9 cellular contexts compared by ENCODE assay signal in the genomic region with DNA sequence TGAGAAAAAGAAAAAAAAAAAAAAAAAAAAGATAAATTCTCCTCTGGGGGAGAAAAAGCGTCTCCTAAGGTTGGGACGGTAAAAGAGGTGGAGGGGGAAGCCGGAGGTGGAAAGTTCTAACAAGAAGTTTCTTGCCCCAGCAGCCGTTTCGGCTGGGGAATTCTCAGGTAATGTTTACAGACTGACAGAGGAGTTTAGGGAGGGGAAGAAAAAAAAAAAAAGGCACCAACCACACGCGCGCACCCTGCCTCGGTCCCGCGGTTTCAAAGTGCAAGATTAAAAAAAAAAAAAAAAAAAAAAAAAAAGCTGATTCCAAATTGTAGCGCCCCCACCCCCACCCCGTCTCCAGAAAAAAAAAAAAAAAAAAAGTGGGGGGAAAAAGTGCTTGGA. TPM values are rescaled to one million over a fixed set of nuclear protein-coding genes. Genes with fewer than 3 reads are reported as not detected.
A peak's percentile ranks its signal among the peaks of the same experiment; 100 is the strongest.
DNase-seq lines count a peak whose midpoint lies in the region; ATAC-seq and TF ChIP-seq lines count a peak whose summit lies in the region.
"Had no signal": no experiment of that assay in that cellular context is flagged by ENCODE, and none has a peak within 500 bp of the region (broad histone marks: within the 10 kb centered on the region; RNA-seq: fewer than 3 reads in every experiment).

No MANE protein-coding gene starts in this region.

- intact Hi-C loops in PC-3 (cut with micrococcal nuclease): loop anchor here (5.0 kb wide), 2 partner anchors 155 to 285 kb away; no protein-coding TSS in a partner anchor
- intact Hi-C loops in MCF 10A (cut with micrococcal nuclease): loop anchor here (5.0 kb wide), 2 partner anchors 65 to 140 kb away; no protein-coding TSS in a partner anchor
- intact Hi-C loops in upper lobe of right lung (cut with DNase I): no loop called here

- peaks cover 5% of the 10 kb centered on the region for H3K27me3 ChIP-seq in CD4-positive, CD25-positive, alpha-beta regulatory T cell (ENCODE audit: control insufficient read depth, insufficient read depth, low read length)
- H3K27me3 ChIP-seq in PC-3 (ENCODE audit: low read length) (no peaks in the 10 kb centered on the region), upper lobe of right lung (no peaks in the 10 kb centered on the region), BE2C (no peaks in the 10 kb centered on the region)

- no peak for ATAC-seq in CD4-positive, CD25-positive, alpha-beta regulatory T cell (ENCODE audit: low read depth in 2 of 2)
- ATAC-seq in PC-3 (no peak), upper lobe of right lung (no peak)

- H4K20me1 ChIP-seq in PC-3 (ENCODE audit: low read length): peaks cover 27% of the 10 kb centered on the region

- H3K4me3 Mint-ChIP-seq in CD4-positive, CD25-positive, alpha-beta regulatory T cell: peak overlapping the region; percentile 92 to 99 (median 98)
- H3K4me3 Mint-ChIP-seq in MCF 10A (ENCODE audit: unreplicated experiment): peak overlapping the region; percentile 95
- H3K4me3 Mint-ChIP-seq in mesothelial cell of epicardium: peak overlapping the region; percentile 99

- peak overlapping the region; percentile 95 for H3K9ac ChIP-seq in PC-3 (ENCODE audit: low read length)

- H3K4me1 Mint-ChIP-seq in CD4-positive, CD25-positive, alpha-beta regulatory T cell: peaks cover 7 to 72% (median 25%) of the 10 kb centered on the region in 4 donors
- H3K4me1 Mint-ChIP-seq in MCF 10A (ENCODE audit: insufficient read depth, unreplicated experiment): peaks cover 29% of the 10 kb centered on the region
- H3K4me1 Mint-ChIP-seq in mesothelial cell of epicardium: peaks cover 64% of the 10 kb centered on the region

- CTCF ChIA-PET in PC-3 (lab: Charles Lee): interaction anchor here (0.5 to 0.6 kb wide), 4 partner anchors 23 to 1638 kb away, joined by 3 to 11 read pairs (median 4); no protein-coding TSS in a partner anchor
- CTCF ChIA-PET in MCF 10A (lab: Yijun Ruan, JAX): interaction anchor here (1.0 to 1.8 kb wide), 3 partner anchors 16 to 182 kb away, joined by 3 to 6 read pairs (median 4); no protein-coding TSS in a partner anchor

- H3K4me1 ChIP-seq in CD4-positive, CD25-positive, alpha-beta regulatory T cell (ENCODE audit: control insufficient read depth, insufficient read depth, low read length, poor library complexity, severe bottlenecking): peaks cover 55% of the 10 kb centered on the region
- peaks cover 32% of the 10 kb centered on the region for H3K4me1 ChIP-seq in PC-3 (ENCODE audit: insufficient read depth, low read length)
- H3K4me1 ChIP-seq in upper lobe of right lung: peaks cover 37% of the 10 kb centered on the region
- H3K4me1 ChIP-seq in BE2C: no peaks in the 10 kb centered on the region

- H3K4me2 ChIP-seq in PC-3 (ENCODE audit: low read length): peak overlapping the region; percentile 91

- H3K27ac Mint-ChIP-seq in CD4-positive, CD25-positive, alpha-beta regulatory T cell: peak overlapping the region; percentile 89 to 98 (median 96)
- H3K27ac Mint-ChIP-seq in MCF 10A (ENCODE audit: low read depth, unreplicated experiment) (no peak overlapping the region), mesothelial cell of epicardium (peak overlapping the region; percentile 100)

- no peaks in the 10 kb centered on the region for H3F3A ChIP-seq in PC-3 (ENCODE audit: low read length, unreplicated experiment)

- DNase-seq in CD4-positive, CD25-positive, alpha-beta regulatory T cell: peak; percentile 31 to 50 (median 40)
- peak; percentile 48 for DNase-seq in PC-3
- peak; percentile 64 for DNase-seq in MCF 10A (ENCODE audit: unreplicated experiment)
- DNase-seq in mesothelial cell of epicardium (ENCODE audit: low spot score in 2 of 2, unreplicated experiment in 2 of 2): no peak
- no peak for DNase-seq in upper lobe of right lung
- no peak for DNase-seq in BE2C
- DNase-seq in GM10266 (ENCODE audit: extremely low spot score): no peak
- DNase-seq in putamen (ENCODE audit: low spot score): no peak

- TF ChIP-seq CTCF in PC-3 (conservative IDR thresholded peaks at IDR 0.05; ENCODE audit: low read depth, low read length): no peak
- no peak for TF ChIP-seq CTCF in MCF 10A (IDR thresholded peaks at IDR 0.05; ENCODE audit: unreplicated experiment)
- no peak for TF ChIP-seq CTCF in mesothelial cell of epicardium (IDR thresholded peaks at IDR 0.05; ENCODE audit: unreplicated experiment)
- no peak for TF ChIP-seq CTCF in upper lobe of right lung (IDR thresholded peaks at IDR 0.05)
- no peak for TF ChIP-seq CTCF in BE2C (IDR thresholded peaks at IDR 0.05; ENCODE audit: low read depth, low read length)
- no peak for TF ChIP-seq CTCF in GM10266 (IDR thresholded peaks at IDR 0.05; ENCODE audit: control insufficient read depth, insufficient read depth, low read depth, missing control alignments)

- no peaks in the 10 kb centered on the region for H3K36me3 ChIP-seq in CD4-positive, CD25-positive, alpha-beta regulatory T cell (ENCODE audit: control insufficient read depth, insufficient read depth, low read length)
- peaks cover 9% of the 10 kb centered on the region; the same call in 1 of the 2 replicates for H3K36me3 ChIP-seq in PC-3 (ENCODE audit: low read depth, low read length)
- no peaks in the 10 kb centered on the region for H3K36me3 ChIP-seq in upper lobe of right lung
- H3K36me3 ChIP-seq in BE2C: no peaks in the 10 kb centered on the region

- H3K9me3 ChIP-seq in CD4-positive, CD25-positive, alpha-beta regulatory T cell (ENCODE audit: control insufficient read depth in 2 of 2, low read length in 2 of 2): no peaks in the 10 kb centered on the region
- H3K9me3 ChIP-seq in PC-3 (ENCODE audit: low read length): no peaks in the 10 kb centered on the region
- no peaks in the 10 kb centered on the region for H3K9me3 ChIP-seq in upper lobe of right lung
- no peaks in the 10 kb centered on the region for H3K9me3 ChIP-seq in BE2C

- peak overlapping the region; percentile 80 for H3K4me3 ChIP-seq in CD4-positive, CD25-positive, alpha-beta regulatory T cell (ENCODE audit: low read depth, low read length)
- peak overlapping the region; percentile 83 for H3K4me3 ChIP-seq in PC-3 (ENCODE audit: low read length)
- peak overlapping the region; percentile 85 for H3K4me3 ChIP-seq in upper lobe of right lung
- no peak overlapping the region for H3K4me3 ChIP-seq in BE2C (ENCODE audit: low read depth, low read length)

- H3K36me3 Mint-ChIP-seq in CD4-positive, CD25-positive, alpha-beta regulatory T cell: peaks cover 5% of the 10 kb centered on the region
- H3K36me3 Mint-ChIP-seq in MCF 10A (ENCODE audit: insufficient read depth, unreplicated experiment) (peaks cover 7% of the 10 kb centered on the region), mesothelial cell of epicardium (peaks cover 39% of the 10 kb centered on the region)

- H3K9me3 Mint-ChIP-seq in CD4-positive, CD25-positive, alpha-beta regulatory T cell: peaks cover 0 to 2% (median 0%) of the 10 kb centered on the region in 7 donors
- H3K9me3 Mint-ChIP-seq in MCF 10A (ENCODE audit: unreplicated experiment) (no peaks in the 10 kb centered on the region), mesothelial cell of epicardium (no peaks in the 10 kb centered on the region)

- H2AFZ ChIP-seq in PC-3 (ENCODE audit: low read length): peak overlapping the region; percentile 86

- BruUV-seq in PC-3 (replicated peaks; lab: Mats Ljungman, UMichigan) (no TSS peak), MCF 10A (replicated peaks; lab: Mats Ljungman, UMichigan) (no TSS peak)

- no peaks in the 10 kb centered on the region for H3K9me2 ChIP-seq in PC-3 (replicated peaks; ENCODE audit: low read length)

- H3K27ac ChIP-seq in CD4-positive, CD25-positive, alpha-beta regulatory T cell (ENCODE audit: insufficient read depth, low read length, poor library complexity, severe bottlenecking): peak overlapping the region; percentile 75
- H3K27ac ChIP-seq in PC-3 (ENCODE audit: low read length) (peak overlapping the region; percentile 91), upper lobe of right lung (peak overlapping the region; percentile 93)

- H3K27me3 Mint-ChIP-seq in CD4-positive, CD25-positive, alpha-beta regulatory T cell: peaks cover 64% of the 10 kb centered on the region
- no peaks in the 10 kb centered on the region for H3K27me3 Mint-ChIP-seq in MCF 10A (ENCODE audit: insufficient read depth, unreplicated experiment)
- no peaks in the 10 kb centered on the region for H3K27me3 Mint-ChIP-seq in mesothelial cell of epicardium (ENCODE audit: low read depth)

- peaks cover 74% of the 10 kb centered on the region for H3K79me2 ChIP-seq in PC-3 (ENCODE audit: low read length)

- POLR2A ChIA-PET in PC-3 (lab: Charles Lee; ENCODE audit: unreplicated experiment) (interaction anchor here (0.5 to 1.1 kb wide), 10 partner anchors 21 to 826 kb away, joined by 3 to 35 read pairs (median 8); partner anchors contain the start of gene MIIP), MCF 10A (lab: Yijun Ruan, JAX) (interaction anchor here (0.6 to 5.3 kb wide), 9 partner anchors 13 to 484 kb away, joined by 3 to 53 read pairs (median 4); no protein-coding TSS in a partner anchor)

RNA-seq across cellular contexts. Expression of gene DHRS3, which starts 0.5 kb away (rescaled TPM):
- 15.2 TPM for total RNA-seq in CD4-positive, CD25-positive, alpha-beta regulatory T cell
- polyA plus RNA-seq in CD4-positive, CD25-positive, alpha-beta regulatory T cell: 10 to 100 TPM in 3 of 4 donors, 1 to 10 TPM in 1; 8.8 to 25.6 (median 16.1) TPM
- 105 and 116 TPM in 2 replicates for total RNA-seq in PC-3 (2014; rRNA removed)
- total RNA-seq in MCF 10A (2022): 1.4 and 1.5 TPM in 2 replicates
- 1,067 to 1,086 TPM (median 1,071 TPM) in 3 replicates for total RNA-seq in mesothelial cell of epicardium
- total RNA-seq in upper lobe of right lung: 106 TPM
- 0.36 TPM for polyA plus RNA-seq in BE2C (2012; ENCODE audit: insufficient read depth, insufficient read length, low read depth)

RNA-seq across cellular contexts. Expression of gene AADACL4, which starts 26.4 kb away (rescaled TPM):
- total RNA-seq in CD4-positive, CD25-positive, alpha-beta regulatory T cell: not detected
- not detected for polyA plus RNA-seq in CD4-positive, CD25-positive, alpha-beta regulatory T cell
- not detected in 2 replicates for total RNA-seq in PC-3 (2014; rRNA removed)
- total RNA-seq in MCF 10A (2022): not detected in 2 replicates
- total RNA-seq in mesothelial cell of epicardium: 0.31 to 0.36 TPM (median 0.31 TPM) in 3 replicates
- not detected for total RNA-seq in upper lobe of right lung
- polyA plus RNA-seq in BE2C (2012; ENCODE audit: insufficient read depth, insufficient read length, low read depth): not detected
- total RNA-seq: lung microvascular endothelial cell had no signal

Comparison
In these comparisons a context has a peak if more than half of its experiments do, and no peak if none do; other contexts are left out.
1. DNase-seq: peak in CD4-positive, CD25-positive, alpha-beta regulatory T cell (3 of 3), PC-3 (single experiment) and MCF 10A (single experiment); none in mesothelial cell of epicardium (0 of 2), upper lobe of right lung (single experiment), BE2C (single experiment), GM10266 (single experiment) and putamen (single experiment).
2. Peak in every context shown above with its lines, with median percentiles within 50 percentile points of each other: H3K27ac ChIP-seq and H3K4me3 Mint-ChIP-seq.